Comparison of ENCODE assay signal across 30 cellular contexts in the genomic region with DNA sequence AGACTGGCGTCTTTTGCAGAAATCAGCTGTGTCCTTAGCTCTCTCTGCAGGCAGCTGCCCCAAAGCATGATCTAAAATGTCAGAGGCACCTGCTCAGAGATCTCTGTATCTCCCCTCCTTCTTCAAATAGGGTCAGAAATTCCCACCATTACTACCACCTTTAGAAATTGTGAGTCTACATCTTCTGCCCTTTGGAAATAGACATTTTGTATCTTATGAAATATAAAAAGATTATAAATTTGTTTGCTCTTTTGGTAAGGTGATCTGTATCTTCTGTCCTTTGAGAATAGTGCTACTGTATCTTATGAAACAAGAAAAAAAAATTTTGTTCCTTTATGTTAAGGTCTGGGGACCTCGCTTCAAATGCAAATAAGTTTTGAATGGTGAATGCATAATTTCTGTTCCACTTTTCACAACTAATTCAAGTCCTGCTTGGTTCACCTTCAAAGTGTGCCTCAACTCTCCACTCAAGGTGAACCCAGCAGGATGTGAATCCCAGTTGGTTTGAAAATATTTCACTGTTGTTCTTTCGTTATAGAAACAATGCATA. TPM values are rescaled to one million over a fixed set of nuclear protein-coding genes. Genes with fewer than 3 reads are reported as not detected.
DNase-seq lines count a peak whose midpoint lies in the region; ATAC-seq, FAIRE-seq and TF ChIP-seq lines count a peak whose summit lies in the region.
"Had no signal": no experiment of that assay in that cellular context is flagged by ENCODE, and none has a peak within 500 bp of the region (broad histone marks: within the 10 kb centered on the region; RNA-seq: fewer than 3 reads in every experiment).

No MANE protein-coding gene starts in this region.

- peaks cover 15 to 43% of the 10 kb centered on the region in 2 donors for H3K4me1 Mint-ChIP-seq in stimulated activated naive B cell treated with anti-CD40 and anti-IgM and Interleukin-4, amounts not matched to agents 10 μg/mL and 1 μg/mL and 100 μg/mL, for 72 hours
- H3K4me1 Mint-ChIP-seq: activated CD4-positive, alpha-beta T cell treated with anti-CD3 and anti-CD28 coated beads, Interleukin-2, amount 10 ng/mL, durations not matched to agents 7 days and 5 days; stimulated activated naive CD8-positive, alpha-beta T cell treated with anti-CD3 and anti-CD28 coated beads, Interleukin-15, amount 100 ng/mL, for 72 hours had no signal

- no peaks in the 10 kb centered on the region for H3K9me1 ChIP-seq in IMR-90 (ENCODE audit: insufficient read depth, low read length)
- H3K9me1 ChIP-seq in K562 (ENCODE audit: control insufficient read depth, insufficient read depth, low read length), result no peaks in the 10 kb centered on the region

- no peak overlapping the region for H2AK5ac ChIP-seq in IMR-90 (ENCODE audit: low read depth, low read length)

- in situ Hi-C loops in IMR-90 (cut with MboI; ENCODE audit: low sequenced_read_pairs), result no loop called here
- in situ Hi-C loops in K562 (cut with MboI), result no loop called here

- no peak overlapping the region for H2BK20ac ChIP-seq in IMR-90 (ENCODE audit: low read depth, low read length)

- DNase-seq in IMR-90, result no peak
- peak in 2 of 4 experiments; percentile 0 to 3 for DNase-seq in K562 (ENCODE audit: extremely low read depth in 1 of 4, low spot score in 3 of 4)
- no peak for DNase-seq in stimulated activated naive B cell treated with anti-CD40 and anti-IgM and Interleukin-4, amounts not matched to agents 10 μg/mL and 1 μg/mL and 100 μg/mL, for 72 hours
- no peak for DNase-seq in medulla oblongata (ENCODE audit: extremely low spot score)
- no peak for DNase-seq in posterior vena cava (ENCODE audit: low spot score)
- DNase-seq in mucosa of descending colon, result no peak
- DNase-seq: activated CD4-positive, alpha-beta T cell treated with anti-CD3 and anti-CD28 coated beads, Interleukin-2, amount 10 ng/mL, durations not matched to agents 7 days and 5 days; activated naive CD4-positive, alpha-beta T cell treated with anti-CD3 and anti-CD28 coated beads, Interleukin-2, amount 50 U/mL, for 16 hours; amygdala; DMS 273 treated with DMSO at 0.1 percent for 48 hours; effector memory CD4-positive, alpha-beta T cell; foreskin melanocyte; hippocampal formation; left ventricle myocardium superior; NCI-H1048; NCI-H1930; NCI-H2227 treated with DMSO at 0.1 percent for 48 hours; NCI-H774; occipital lobe; OCI-M1; retina; stimulated activated naive CD8-positive, alpha-beta T cell treated with anti-CD3 and anti-CD28 coated beads, Interleukin-15, amount 100 ng/mL, for 72 hours; T-helper 9 cell; WERI-Rb-1 had no signal

- H2BK5ac ChIP-seq in IMR-90 (ENCODE audit: low read depth, low read length, poor library complexity, severe bottlenecking), result no peak overlapping the region

- no peak overlapping the region for H3K4ac ChIP-seq in IMR-90 (ENCODE audit: low read depth, low read length)

- H3K23ac ChIP-seq in IMR-90 (ENCODE audit: low read depth, low read length), result no peak overlapping the region

- H2BK120ac ChIP-seq in IMR-90 (ENCODE audit: low read depth, low read length), result no peak overlapping the region

- 80% methylated on average over 1 of the region's 3 CpGs; no CpG with 5 or more reads in 1 of the 2 experiments for WGBS in IMR-90 (ENCODE audit: extremely low coverage in 2 of 2, insufficient read length in 1 of 2), 2 experiments
- 14% methylated on average over 3 of the region's 3 CpGs for WGBS in K562 (ENCODE audit: insufficient coverage, low coverage, missing lambda C conversion rate)

- H4K8ac ChIP-seq in IMR-90 (ENCODE audit: low read depth in 2 of 2, low read length in 2 of 2), result no peak overlapping the region

- H3K27ac Mint-ChIP-seq in stimulated activated naive B cell treated with anti-CD40 and anti-IgM and Interleukin-4, amounts not matched to agents 10 μg/mL and 1 μg/mL and 100 μg/mL, for 72 hours, result no peak overlapping the region
- H3K27ac Mint-ChIP-seq: activated CD4-positive, alpha-beta T cell treated with anti-CD3 and anti-CD28 coated beads, Interleukin-2, amount 10 ng/mL, durations not matched to agents 7 days and 5 days; stimulated activated naive CD8-positive, alpha-beta T cell treated with anti-CD3 and anti-CD28 coated beads, Interleukin-15, amount 100 ng/mL, for 72 hours had no signal

- POLR2A ChIA-PET in IMR-90 (lab: Charles Lee; ENCODE audit: unreplicated experiment), result no interaction called here
- POLR2A ChIA-PET in K562 (lab: Yijun Ruan, JAX), result no interaction called here

- peaks cover 0 to 4% of the 10 kb centered on the region in 2 donors for H3K36me3 Mint-ChIP-seq in stimulated activated naive B cell treated with anti-CD40 and anti-IgM and Interleukin-4, amounts not matched to agents 10 μg/mL and 1 μg/mL and 100 μg/mL, for 72 hours

- H3K14ac ChIP-seq in IMR-90 (replicated peaks; ENCODE audit: low read depth, low read length), result no peak overlapping the region

- TF ChIP-seq CTCF in IMR-90 (conservative IDR thresholded peaks at IDR 0.05; ENCODE audit: low read depth, low read length), result no peak
- no peak for TF ChIP-seq CTCF in K562 (IDR thresholded peaks at IDR 0.05 in 2 of 3, conservative IDR thresholded peaks at IDR 0.05 in 1 of 3; ENCODE audit: insufficient read depth in 2 of 3, low read depth in 1 of 3, low read length in 3 of 3)
- TF ChIP-seq CTCF in mucosa of descending colon (IDR thresholded peaks at IDR 0.05), result no peak

- no peaks in the 10 kb centered on the region for H3K79me2 ChIP-seq in K562 (ENCODE audit: control insufficient read depth, insufficient read depth, low read length)

- H4K91ac ChIP-seq in IMR-90 (ENCODE audit: insufficient read depth, low read depth, low read length), result no peak overlapping the region

- peak overlapping the region; percentile 65 for H2AFZ ChIP-seq in IMR-90 (replicated peaks; ENCODE audit: low read length, poor library complexity)
- peak overlapping the region; percentile 75 for H2AFZ ChIP-seq in K562 (ENCODE audit: low read depth, low read length)

- TF ChIP-seq POLR2A in IMR-90 (IDR thresholded peaks at IDR 0.05; ENCODE audit: low read depth, low read length) (no peak), K562 (conservative IDR thresholded peaks at IDR 0.05) (no peak)

- H3K27ac ChIP-seq in IMR-90 (ENCODE audit: insufficient read depth, low read length), result no peak overlapping the region
- no peak overlapping the region for H3K27ac ChIP-seq in K562 (ENCODE audit: extremely low read depth, low read depth, low read length)
- H3K27ac ChIP-seq in muscle layer of duodenum (ENCODE audit: low read length), result peak overlapping the region; percentile 54
- H3K27ac ChIP-seq: breast epithelium, WERI-Rb-1 had no signal

- no peak for TF ChIP-seq RAD21 in IMR-90 (IDR thresholded peaks at IDR 0.05; ENCODE audit: low read length)
- TF ChIP-seq RAD21 in K562 (CRISPR knock-in tag; conservative IDR thresholded peaks at IDR 0.05 in 1 of 2, IDR thresholded peaks at IDR 0.05 in 1 of 2), result no peak

- H4K20me1 ChIP-seq in IMR-90 (ENCODE audit: insufficient read depth, low read length) (no peaks in the 10 kb centered on the region), K562 (replicated peaks; ENCODE audit: control insufficient read depth, insufficient read depth, low read length) (no peaks in the 10 kb centered on the region)

- no peak for TF ChIP-seq EP300 in K562 (IDR thresholded peaks at IDR 0.05; ENCODE audit: low read length)

- no peak overlapping the region for H2AK9ac ChIP-seq in IMR-90 (replicated peaks; ENCODE audit: low read depth, low read length, poor library complexity)

- H3K4me3 ChIP-seq in IMR-90 (ENCODE audit: insufficient read depth, low read depth, low read length) (no peak overlapping the region), K562 (no peak overlapping the region), muscle layer of duodenum (ENCODE audit: low read depth in 1 of 2, low read length in 2 of 2) (peak overlapping the region in 1 of 2 donors; percentile 26), mucosa of descending colon (no peak overlapping the region)
- H3K4me3 ChIP-seq: breast epithelium, tibial nerve had no signal

- FAIRE-seq in K562 (lab: Jason Lieb, UNC), result no peak
- FAIRE-seq: HTR-8/SVneo had no signal

- H3K9ac ChIP-seq in IMR-90 (ENCODE audit: low read depth, low read length) (no peak overlapping the region), K562 (ENCODE audit: insufficient read depth in 1 of 2, low read depth in 2 of 2, low read length in 2 of 2) (no peak overlapping the region)

- no peak overlapping the region for H3K4me3 Mint-ChIP-seq in stimulated activated naive B cell treated with anti-CD40 and anti-IgM and Interleukin-4, amounts not matched to agents 10 μg/mL and 1 μg/mL and 100 μg/mL, for 72 hours
- H3K4me3 Mint-ChIP-seq: activated CD4-positive, alpha-beta T cell treated with anti-CD3 and anti-CD28 coated beads, Interleukin-2, amount 10 ng/mL, durations not matched to agents 7 days and 5 days; stimulated activated naive CD8-positive, alpha-beta T cell treated with anti-CD3 and anti-CD28 coated beads, Interleukin-15, amount 100 ng/mL, for 72 hours had no signal

- H3K18ac ChIP-seq in IMR-90 (ENCODE audit: low read depth, low read length), result no peak overlapping the region

- no TSS peak for BruUV-seq in IMR-90 (replicated peaks; lab: Mats Ljungman, UMichigan)
- no TSS peak for BruUV-seq in K562 (replicated peaks; lab: Mats Ljungman, UMichigan)

- no peak overlapping the region for H4K5ac ChIP-seq in IMR-90 (ENCODE audit: low read depth, low read length)

- dilution Hi-C loops in IMR-90 (cut with HindIII; ENCODE audit: low sequenced_read_pairs, unreplicated experiment), result no loop called here

- H3K4me2 ChIP-seq in IMR-90 (ENCODE audit: low read depth, low read length), result no peak overlapping the region
- H3K4me2 ChIP-seq in K562 (ENCODE audit: insufficient read depth, low read length), result peak overlapping the region; percentile 53

- H3K4me1 ChIP-seq in IMR-90 (ENCODE audit: control insufficient read depth, insufficient read depth, low read length) (no peaks in the 10 kb centered on the region; the same call in 1 of the 2 replicates), K562 (replicated peaks in 1 of 2; ENCODE audit: control insufficient read depth in 2 of 2, insufficient read depth in 2 of 2, low read length in 2 of 2) (peaks cover 0 to 18% of the 10 kb centered on the region in 2 experiments; a peak in 3 of 5 replicates), muscle layer of duodenum (ENCODE audit: control insufficient read depth in 1 of 2, insufficient read depth in 2 of 2, low read length in 2 of 2) (peaks cover 0 to 8% of the 10 kb centered on the region in 2 donors), mucosa of descending colon (ENCODE audit: low read depth) (peaks cover 21% of the 10 kb centered on the region)
- H3K4me1 ChIP-seq: breast epithelium had no signal

- CTCF ChIA-PET in IMR-90 (lab: Yijun Ruan, JAX) (no interaction called here), K562 (lab: Yijun Ruan, JAX; ENCODE audit: low intra/inter-chr PET ratio) (no interaction called here)

- H3K9me3 Mint-ChIP-seq in stimulated activated naive B cell treated with anti-CD40 and anti-IgM and Interleukin-4, amounts not matched to agents 10 μg/mL and 1 μg/mL and 100 μg/mL, for 72 hours, result peaks cover 0 to 5% of the 10 kb centered on the region in 2 donors

- intact Hi-C loops in IMR-90 (cut with micrococcal nuclease) (no loop called here), K562 (cut with micrococcal nuclease) (no loop called here), posterior vena cava (cut with DNase I) (no loop called here), mucosa of descending colon (cut with DNase I, micrococcal nuclease) (no loop called here)

- ATAC-seq in IMR-90 (ENCODE audit: low read depth) (no peak), K562 (no peak), mucosa of descending colon (no peak)
- ATAC-seq in stimulated activated naive B cell treated with anti-CD40 and anti-IgM and Interleukin-4, amounts not matched to agents 10 μg/mL and 1 μg/mL and 100 μg/mL, for 72 hours (replicated peaks), result peak; percentile 79 to 81
- ATAC-seq: Right ventricle myocardium inferior; stimulated activated naive CD8-positive, alpha-beta T cell treated with anti-CD3 and anti-CD28 coated beads, Interleukin-15, amount 100 ng/mL, for 72 hours had no signal

- no peaks in the 10 kb centered on the region for H3K27me3 Mint-ChIP-seq in stimulated activated naive B cell treated with anti-CD40 and anti-IgM and Interleukin-4, amounts not matched to agents 10 μg/mL and 1 μg/mL and 100 μg/mL, for 72 hours

- H3K56ac ChIP-seq in IMR-90 (ENCODE audit: extremely low read depth, insufficient read depth, low read length), result no peak overlapping the region

- H2BK15ac ChIP-seq in IMR-90 (ENCODE audit: low read depth, low read length), result no peak overlapping the region

- H3K27me3 ChIP-seq in IMR-90 (ENCODE audit: control insufficient read depth, insufficient read depth, low read length) (no peaks in the 10 kb centered on the region; the same call in 1 of the 2 replicates), K562 (ENCODE audit: control insufficient read depth in 2 of 2, insufficient read depth in 2 of 2, low read length in 2 of 2) (peaks cover 0 to 11% of the 10 kb centered on the region in 2 experiments; a peak in 2 of 5 replicates), muscle layer of duodenum (ENCODE audit: low read depth, low read length) (no peaks in the 10 kb centered on the region)
- H3K27me3 ChIP-seq: breast epithelium, esophagus muscularis mucosa, tibial nerve had no signal

- H3K79me1 ChIP-seq in IMR-90 (ENCODE audit: low read depth in 1 of 2, low read length in 2 of 2), result no peaks in the 10 kb centered on the region

- H3K36me3 ChIP-seq in IMR-90 (ENCODE audit: control insufficient read depth, insufficient read depth, low read length) (no peaks in the 10 kb centered on the region), K562 (ENCODE audit: control insufficient read depth, insufficient read depth, low read length) (no peaks in the 10 kb centered on the region), muscle layer of duodenum (ENCODE audit: control insufficient read depth in 1 of 2, insufficient read depth in 2 of 2, low read length in 2 of 2) (no peaks in the 10 kb centered on the region), mucosa of descending colon (ENCODE audit: low read depth) (no peaks in the 10 kb centered on the region)
- H3K36me3 ChIP-seq: breast epithelium, esophagus muscularis mucosa, tibial nerve, WERI-Rb-1 had no signal

- H3K9me3 ChIP-seq in IMR-90 (ENCODE audit: control insufficient read depth, insufficient read depth, low read length) (no peaks in the 10 kb centered on the region), K562 (replicated peaks; ENCODE audit: control insufficient read depth, insufficient read depth, low read depth, low read length) (no peaks in the 10 kb centered on the region), muscle layer of duodenum (ENCODE audit: control insufficient read depth in 1 of 2, low read length in 2 of 2) (no peaks in the 10 kb centered on the region), mucosa of descending colon (no peaks in the 10 kb centered on the region)
- H3K9me3 ChIP-seq: breast epithelium, esophagus muscularis mucosa, tibial nerve had no signal

RNA-seq across cellular contexts. Expression of a gene that starts 28.3 kb away (rescaled TPM):
- total RNA-seq in IMR-90 (2012; rRNA removed), result 7.9 and 9.4 TPM in 2 replicates
- 3.1 and 3.9 TPM in 2 replicates for polyA plus RNA-seq in IMR-90 (2012; rRNA removed)
- 1.5 and 2.0 TPM in 2 replicates for polyA plus RNA-seq in IMR-90 (2012; cell fraction: cytosol; rRNA removed)
- polyA plus RNA-seq in IMR-90 (2012; cell fraction: nucleus; rRNA removed; ENCODE audit: low replicate concordance), result 1.7 and 2.4 TPM in 2 replicates
- total RNA-seq in K562 (2011; cell fraction: chromatin; rRNA removed; ENCODE audit: low replicate concordance), result 4.3 TPM in 2 replicates
- total RNA-seq in K562 (2011; cell fraction: nucleolus; rRNA removed), result 1.6 and 2.2 TPM in 2 replicates
- 2.6 and 4.7 TPM in 2 replicates for total RNA-seq in K562 (2011; cell fraction: nucleoplasm; rRNA removed)
- total RNA-seq in K562 (2014; rRNA removed), result 11.1 and 17.3 TPM in 2 replicates
- 13.6 and 14.1 TPM in 2 replicates for total RNA-seq in K562 (2014; rRNA removed; fragmentation: Illumina TruSeq; extraction: Trizol)
- total RNA-seq in K562 (2015; rRNA removed; fragmentation: Illumina TruSeq; extraction: Trizol), result 12.2 and 13.8 TPM in 2 replicates
- total RNA-seq in K562 (2021), result 12.3 and 14.7 TPM in 2 replicates
- polyA plus RNA-seq in K562 (2011; rRNA removed), result 4.9 and 10.2 TPM in 2 replicates
- 3.6 and 3.7 TPM in 2 replicates for polyA plus RNA-seq in K562 (2011; cell fraction: cytosol; rRNA removed)
- 2.3 and 3.5 TPM in 2 replicates for polyA plus RNA-seq in K562 (2011; cell fraction: nucleus; rRNA removed)
- polyA plus RNA-seq in K562 (2012), result 9.7 and 14.9 TPM in 2 replicates
- polyA plus RNA-seq in K562 (2014; fragmentation: Illumina TruSeq; extraction: Trizol), result 12.3 and 14.2 TPM in 2 replicates
- 1 to 10 TPM; 1.6 to 4.0 TPM for polyA plus RNA-seq in K562 (2014; fragmentation: Nextera tagmentation; extraction: Ambion mirVana)
- 9.9 and 10.2 TPM in 2 replicates for polyA plus RNA-seq in K562 (2014; rRNA removed)
- polyA minus RNA-seq in K562 (2011; rRNA and poly(A)+ RNA removed), result 6.3 and 10.9 TPM in 2 replicates
- polyA minus RNA-seq in K562 (2011; cell fraction: cytosol; rRNA and poly(A)+ RNA removed), result 1.7 and 5.5 TPM in 2 replicates
- 1.3 and 1.4 TPM in 2 replicates for polyA minus RNA-seq in K562 (2011; cell fraction: nucleus; rRNA and poly(A)+ RNA removed)
- 10 to 100 TPM; 41.0 to 47.4 TPM for total RNA-seq in posterior vena cava
- total RNA-seq in mucosa of descending colon, result 100 to 1,000 TPM in 1 of 3 donors, 10 to 100 TPM in 2; 57.6 to 122 (median 72.1) TPM

Comparison
In these comparisons a context has a peak if more than half of its experiments do, and no peak if none do; other contexts are left out.
1. ATAC-seq: peak in stimulated activated naive B cell treated with anti-CD40 and anti-IgM and Interleukin-4, amounts not matched to agents 10 μg/mL and 1 μg/mL and 100 μg/mL, for 72 hours (2 of 2); none in IMR-90 (single experiment), K562 (single experiment) and mucosa of descending colon (single experiment).